ENCODE assay signal across 8 cellular contexts in the genomic region with DNA sequence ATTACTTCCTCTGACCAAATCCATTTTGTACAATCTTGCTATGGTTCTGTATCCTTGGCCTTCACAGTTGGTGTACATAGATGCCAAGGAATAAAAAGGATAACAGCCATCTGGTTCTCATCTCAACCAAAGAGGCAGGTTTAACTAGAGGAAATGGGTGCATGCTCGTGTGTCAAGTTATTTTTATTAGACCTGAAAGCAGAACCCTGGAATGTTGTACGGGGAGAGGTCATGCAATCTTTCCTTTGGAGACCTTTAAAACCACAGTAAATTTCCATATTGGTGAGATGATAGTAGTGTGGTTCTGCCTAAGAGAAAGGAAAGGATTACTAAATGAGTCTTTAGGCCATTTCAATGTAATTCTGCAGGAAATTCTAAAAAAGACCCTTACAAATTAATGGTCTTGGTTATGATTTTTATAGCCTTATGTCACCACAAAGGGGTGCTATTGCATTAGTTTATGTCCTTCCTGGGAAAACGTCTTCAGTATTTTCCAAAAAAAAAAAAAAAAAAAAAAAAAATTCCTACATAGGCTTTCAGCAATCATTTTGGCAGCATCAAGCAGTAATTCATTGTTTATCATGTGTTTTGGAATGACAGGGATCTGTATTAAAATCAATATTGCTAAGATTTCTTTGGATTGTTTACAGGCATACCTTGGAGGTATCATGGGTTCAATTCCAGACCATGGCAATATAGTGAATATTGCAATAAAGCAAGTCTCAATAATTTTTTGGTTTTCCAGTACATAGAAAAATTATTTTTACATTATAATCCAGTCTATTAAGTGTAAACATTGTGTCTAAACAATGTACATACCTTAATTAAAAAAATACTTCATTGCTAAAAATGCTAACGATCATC.
DNase-seq lines count a peak whose midpoint lies in the region; ATAC-seq and TF ChIP-seq lines count a peak whose summit lies in the region.

No MANE protein-coding gene starts in this region.

- no peaks in the 10 kb centered on the region for H3K36me3 ChIP-seq in BJ (ENCODE audit: control insufficient read depth, insufficient read depth, low read length)

- no peaks in the 10 kb centered on the region for H3K36me3 Mint-ChIP-seq in brain

- ATAC-seq in GM19035 (IDR thresholded peaks at IDR 0.05; ENCODE audit: unreplicated experiment) = no peak
- no peak for ATAC-seq in HG03108 (IDR thresholded peaks at IDR 0.05; ENCODE audit: unreplicated experiment)

- CTCF ChIA-PET in BJ (lab: Yijun Ruan, JAX) = interaction anchor here (0.8 to 2.3 kb wide), 15 partner anchors 10 to 1568 kb away, joined by 3 to 15 read pairs (median 5); a partner anchor contains a TSS

- TF ChIP-seq CTCF in BJ (IDR thresholded peaks at IDR 0.05; ENCODE audit: insufficient read depth, low read depth, low read length) = peak; percentile 33; the same call in 1 of the 2 replicates
- TF ChIP-seq CTCF in LNCAP (IDR thresholded peaks at IDR 0.05) = peak; percentile 49
- TF ChIP-seq CTCF in brain (conservative IDR thresholded peaks at IDR 0.05) = peak; percentile 84 to 88

- H3K9me3 Mint-ChIP-seq in brain = no peaks in the 10 kb centered on the region

- H3K4me3 Mint-ChIP-seq in brain = no peak overlapping the region

- no peak overlapping the region for H3K4me3 ChIP-seq in BJ (ENCODE audit: low read depth, low read length)

- H3K27ac Mint-ChIP-seq in brain = no peak overlapping the region

- H3K27me3 Mint-ChIP-seq in brain = no peaks in the 10 kb centered on the region

- POLR2A ChIA-PET in BJ (lab: Charles Lee) = no interaction called here

- DNase-seq in BJ (ENCODE audit: low read depth) = peak; percentile 52
- peak; percentile 26 for DNase-seq in medulla oblongata (ENCODE audit: extremely low spot score)
- no peak for DNase-seq in stimulated activated CD4-positive, alpha-beta T cell treated with anti-CD3 and anti-CD28 coated beads, Interleukin-1b, Interleukin-23, amount 100 ng/mL, for 48 hours
- DNase-seq in NCI-H128 (lab: John Stamatoyannopoulos, UW; ENCODE audit: unreplicated experiment) = no peak

- peaks cover 18% of the 10 kb centered on the region for H3K4me1 Mint-ChIP-seq in brain

- no peaks in the 10 kb centered on the region for H3K27me3 ChIP-seq in BJ (ENCODE audit: control insufficient read depth, insufficient read depth, low read length)

Comparison
In these comparisons a context has a peak if more than half of its experiments do, and no peak if none do; other contexts are left out.
1. DNase-seq: peak in BJ (single experiment) and medulla oblongata (single experiment); none in stimulated activated CD4-positive, alpha-beta T cell treated with anti-CD3 and anti-CD28 coated beads, Interleukin-1b, Interleukin-23, amount 100 ng/mL, for 48 hours (single experiment) and NCI-H128 (single experiment).
2. CTCF ChIP-seq: peak in every context shown above with its lines; median percentile 86 in brain; 49 in LNCAP; 33 in BJ.